ENCODE assay signal across 9 cellular contexts in genomic region chr3:187186801-187187421, GRCh38. TPM values are rescaled to one million over a fixed set of nuclear protein-coding genes. Genes with fewer than 3 reads are reported as not detected.
A peak's percentile ranks its signal among the peaks of the same experiment; 100 is the strongest.
DNase-seq lines count a peak whose midpoint lies in the region; ATAC-seq, FAIRE-seq and TF ChIP-seq lines count a peak whose summit lies in the region.
"Had no signal": no experiment of that assay in that cellular context is flagged by ENCODE, and none has a peak within 500 bp of the region (broad histone marks: within the 10 kb centered on the region; RNA-seq: fewer than 3 reads in every experiment).

No MANE protein-coding gene starts in this region.

- CTCF ChIA-PET in SK-N-SH (lab: Yijun Ruan, JAX) = no interaction called here

- POLR2A ChIA-PET in SK-N-SH (lab: Yijun Ruan, JAX) = no interaction called here

- H3K79me2 ChIP-seq in SK-N-SH (ENCODE audit: insufficient read depth) = no peaks in the 10 kb centered on the region

- TF ChIP-seq CTCF in SK-N-SH (IDR thresholded peaks at IDR 0.05) = no peak

- no peaks in the 10 kb centered on the region for H3K36me3 ChIP-seq in SK-N-SH (replicated peaks in 1 of 2; ENCODE audit: control insufficient read depth in 1 of 2, insufficient read depth in 2 of 2, low read length in 1 of 2)

- no peak overlapping the region for H3K27ac ChIP-seq in SK-N-SH (ENCODE audit: low read depth in 2 of 2, low read length in 1 of 2)

- WGBS in SK-N-SH (ENCODE audit: low lambda C conversion rate) = 17% methylated on average over 5 of the region's 5 CpGs

- intact Hi-C loops in Right ventricle myocardium superior (cut with DNase I) = no loop called here

- H3K4me3 ChIP-seq in SK-N-SH (ENCODE audit: low read depth in 2 of 2, low read length in 1 of 2) = no peak overlapping the region
- no peak overlapping the region for H3K4me3 ChIP-seq in skeletal muscle cell (ENCODE audit: low read depth, low read length)

- no peaks in the 10 kb centered on the region for H3K27me3 ChIP-seq in SK-N-SH (ENCODE audit: insufficient read depth)

- H3K9me2 ChIP-seq in SK-N-SH = no peaks in the 10 kb centered on the region

- H3F3A ChIP-seq in SK-N-SH (replicated peaks; ENCODE audit: insufficient read depth) = no peaks in the 10 kb centered on the region

- no peaks in the 10 kb centered on the region for H4K20me1 ChIP-seq in SK-N-SH (ENCODE audit: insufficient read depth)

- no peaks in the 10 kb centered on the region for H3K9me3 ChIP-seq in SK-N-SH

- no peak for DNase-seq in SK-N-SH
- DNase-seq in Right ventricle myocardium superior = peak; percentile 62
- peak; percentile 47 for DNase-seq in skeletal muscle cell (ENCODE audit: low read depth)
- no peak for DNase-seq in iPS-NIHi11 (ENCODE audit: low spot score)
- DNase-seq in frontal cortex (ENCODE audit: low spot score in 2 of 2) = no peak
- DNase-seq: NCI-H1436 had no signal

- no peak for TF ChIP-seq EP300 in SK-N-SH (IDR thresholded peaks at IDR 0.05; ENCODE audit: borderline replicate concordance in 1 of 2, low read depth in 1 of 2, low read length in 1 of 2)

- H3K9ac ChIP-seq in SK-N-SH = no peak overlapping the region

- ATAC-seq in GM19351 (IDR thresholded peaks at IDR 0.05; ENCODE audit: unreplicated experiment) (peak; percentile 70), Right ventricle myocardium superior (ENCODE audit: poor library complexity) (peak; percentile 93), HG03097 (IDR thresholded peaks at IDR 0.05; ENCODE audit: low FRiP score, unreplicated experiment) (no peak), GM19455 (IDR thresholded peaks at IDR 0.05; ENCODE audit: unreplicated experiment) (no peak)

- peaks cover 0 to 13% of the 10 kb centered on the region in 2 experiments; a peak in 1 of 4 replicates for H3K4me1 ChIP-seq in SK-N-SH (ENCODE audit: control insufficient read depth in 1 of 2, insufficient read depth in 2 of 2, low read depth in 1 of 2, low read length in 1 of 2)

- TF ChIP-seq RAD21 in SK-N-SH (IDR thresholded peaks at IDR 0.05; ENCODE audit: low read length) = no peak

- no peak overlapping the region for H3K4me2 ChIP-seq in SK-N-SH

- H2AFZ ChIP-seq in SK-N-SH (ENCODE audit: low read depth) = no peak overlapping the region

- FAIRE-seq in frontal cortex (lab: Jason Lieb, UNC) = no peak

TF ChIP-seq in SK-N-SH, 30 proteins besides CTCF, POLR2A, EP300 and RAD21:
- TF ChIP-seq SMC3 (IDR thresholded peaks at IDR 0.05; ENCODE audit: low read depth, low read length) (no peak), RXRA (IDR thresholded peaks at IDR 0.05; ENCODE audit: borderline replicate concordance, low read depth) (no peak), TCF12 (IDR thresholded peaks at IDR 0.05) (0 out of 2 replicates have a peak, but pooled peaks have one; percentile 5), TAF1 (IDR thresholded peaks at IDR 0.05; ENCODE audit: borderline replicate concordance, low read depth, low read length) (no peak), JUND (IDR thresholded peaks at IDR 0.05) (peak; percentile 39; the same call in 1 of the 2 replicates), USF1 (IDR thresholded peaks at IDR 0.05; ENCODE audit: borderline replicate concordance, low read depth) (no peak), ELF1 (IDR thresholded peaks at IDR 0.05) (no peak), FOSL2 (IDR thresholded peaks at IDR 0.05; ENCODE audit: borderline replicate concordance, low read depth) (peak; percentile 65; the same call in 1 of the 2 replicates), FOXM1 (IDR thresholded peaks at IDR 0.05; ENCODE audit: low read depth) (no peak), MAX (IDR thresholded peaks at IDR 0.05; ENCODE audit: low read depth) (no peak), REST (IDR thresholded peaks at IDR 0.05; ENCODE audit: low read depth, low read length) (no peak), ZBTB33 (IDR thresholded peaks at IDR 0.05; ENCODE audit: borderline replicate concordance, low read depth) (no peak)

RNA-seq across cellular contexts. Expression of gene RTP1, which starts 10.4 kb away (rescaled TPM):
- not detected in 2 replicates for polyA plus RNA-seq in SK-N-SH (2012; rRNA removed)
- not detected in 2 replicates for polyA plus RNA-seq in SK-N-SH (2012; cell fraction: cytosol; rRNA removed)
- polyA plus RNA-seq in SK-N-SH (2012; cell fraction: nucleus; rRNA removed) = not detected in 2 replicates
- total RNA-seq in Right ventricle myocardium superior (not detected), frontal cortex (0.41 TPM)

RNA-seq across cellular contexts. Expression of gene RPL39L, which starts 47.6 kb away (rescaled TPM):
- 21.0 and 25.3 TPM in 2 replicates for polyA plus RNA-seq in SK-N-SH (2012; rRNA removed)
- 24.3 and 26.4 TPM in 2 replicates for polyA plus RNA-seq in SK-N-SH (2012; cell fraction: cytosol; rRNA removed)
- 6.4 and 8.6 TPM in 2 replicates for polyA plus RNA-seq in SK-N-SH (2012; cell fraction: nucleus; rRNA removed)
- total RNA-seq in Right ventricle myocardium superior (3.1 TPM), frontal cortex (15.5 TPM)

Comparison
In these comparisons a context has a peak if more than half of its experiments do, and no peak if none do; other contexts are left out.
1. ATAC-seq: peak in GM19351 (single experiment) and Right ventricle myocardium superior (single experiment); none in HG03097 (single experiment) and GM19455 (single experiment).
2. DNase-seq: peak in Right ventricle myocardium superior (single experiment) and skeletal muscle cell (single experiment); none in SK-N-SH (single experiment), iPS-NIHi11 (single experiment) and frontal cortex (0 of 2).